In the genomic region with DNA sequence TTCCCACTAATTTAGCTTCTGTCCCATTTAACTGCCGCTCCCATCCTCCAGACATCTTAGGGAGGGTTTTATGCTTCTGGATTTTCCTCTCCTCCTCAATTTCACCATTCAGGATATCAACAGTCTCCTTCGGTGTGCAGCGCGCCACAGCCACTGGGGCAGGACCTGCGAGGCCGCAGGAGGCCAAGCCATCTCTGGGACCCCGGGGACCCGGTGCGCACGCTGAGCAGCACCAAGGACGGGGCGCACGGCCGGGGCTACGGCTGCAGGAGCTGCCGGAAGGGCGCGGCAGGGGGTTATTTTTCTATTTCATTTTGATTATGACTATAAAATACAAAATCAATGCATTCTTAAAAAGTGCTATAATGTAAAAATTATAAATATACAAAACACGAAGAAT, we compare ENCODE assay signal across 8 cellular contexts.
"Had no signal": no experiment of that assay in that cellular context is flagged by ENCODE, and none has a peak within 500 bp of the region (broad histone marks: within the 10 kb centered on the region; RNA-seq: fewer than 3 reads in every experiment).

No MANE protein-coding gene starts in this region.

- H3K9me3 ChIP-seq: HAP-1 had no signal

- H3K4me3 ChIP-seq: GM23338, HAP-1 had no signal

- H3K27ac ChIP-seq: HL-60 had no signal

- H3K36me3 ChIP-seq: HAP-1 had no signal

- FAIRE-seq: HepG2 had no signal

- H3K4me1 ChIP-seq: HAP-1 had no signal

- ATAC-seq: GM23338, HCT116, HepG2 had no signal

- DNase-seq: H7, HFFc6, KBM-7 had no signal
